1 cellular context compared by ENCODE assay signal in the genomic region with DNA sequence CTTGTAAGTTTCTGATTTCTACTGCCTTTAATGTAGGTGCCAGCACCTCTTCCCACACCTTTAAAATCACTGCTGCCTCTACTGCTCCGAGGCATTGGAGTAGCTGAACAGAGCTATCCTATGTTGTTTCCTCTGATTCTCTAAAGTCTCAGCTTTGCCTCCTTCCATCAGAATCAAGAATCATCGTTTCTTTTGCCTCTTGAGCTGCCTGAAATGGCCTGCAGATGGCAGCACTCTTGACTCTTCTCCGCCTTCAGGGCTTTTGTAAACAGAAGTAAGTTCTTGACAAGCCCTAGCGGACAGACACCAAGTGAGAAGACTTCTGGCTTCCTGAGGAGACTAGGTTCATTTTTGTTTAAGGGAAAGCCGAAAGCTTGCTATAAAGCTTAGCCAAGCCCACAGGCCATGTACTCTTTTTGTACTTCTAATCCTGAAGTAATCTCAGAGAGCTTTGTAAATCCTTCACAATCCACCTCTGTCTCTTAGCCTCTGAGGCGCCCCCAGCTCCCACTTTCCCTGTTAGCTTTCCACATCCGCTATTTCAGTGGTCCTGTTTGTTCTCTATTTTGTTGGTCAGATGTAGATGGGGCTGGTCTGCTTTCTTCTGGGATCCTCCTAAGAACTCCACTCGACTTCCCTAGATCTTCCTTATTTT.
TF ChIP-seq lines count a peak whose summit lies in the region.

No MANE protein-coding gene starts in this region.

TF ChIP-seq in HepG2, 621 proteins besides CTCF, POLR2A, EP300 and RAD21 (continued from another document and continues in another):
- TF ChIP-seq ATF6 (CRISPR knock-in tag; conservative IDR thresholded peaks at IDR 0.05) (no peak), ARID5B (CRISPR knock-in tag; IDR thresholded peaks at IDR 0.05) (peak; percentile 51; the same call in 1 of the 2 replicates), ZNF407 (CRISPR knock-in tag; IDR thresholded peaks at IDR 0.05; ENCODE audit: not compliant biosample characterization) (no peak), KLF16 (CRISPR knock-in tag; IDR thresholded peaks at IDR 0.05) (no peak; a peak in 1 of 4 replicates), ZNF644 (CRISPR knock-in tag; IDR thresholded peaks at IDR 0.05; ENCODE audit: low read depth) (peak; percentile 57; the same call in 1 of the 2 replicates), U2AF2 (IDR thresholded peaks at IDR 0.05; ENCODE audit: low read depth, low read length) (no peak), ZNF33B (CRISPR knock-in tag; IDR thresholded peaks at IDR 0.05) (no peak), NFATC3 (CRISPR knock-in tag; IDR thresholded peaks at IDR 0.05) (0 out of 2 replicates have a peak, but pooled peaks have one; percentile 45), RARG (CRISPR knock-in tag; IDR thresholded peaks at IDR 0.05; ENCODE audit: low read depth) (no peak), SALL2 (CRISPR knock-in tag; IDR thresholded peaks at IDR 0.05) (no peak), ZSCAN12 (CRISPR knock-in tag; IDR thresholded peaks at IDR 0.05) (no peak), ZNF24 (IDR thresholded peaks at IDR 0.05) (no peak), FOXP1 (IDR thresholded peaks at IDR 0.05) (no peak), FOXP1 (CRISPR knock-in tag; IDR thresholded peaks at IDR 0.05) (no peak), ZNF776 (CRISPR knock-in tag; IDR thresholded peaks at IDR 0.05) (no peak), ARNT2 (CRISPR knock-in tag; IDR thresholded peaks at IDR 0.05; ENCODE audit: low read depth) (no peak), SMC3 (IDR thresholded peaks at IDR 0.05; ENCODE audit: low read length) (peak; percentile 76), MIER3 (CRISPR knock-in tag; IDR thresholded peaks at IDR 0.05; ENCODE audit: borderline replicate concordance) (no peak), ZNF251 (CRISPR knock-in tag; IDR thresholded peaks at IDR 0.05) (no peak), ZNF329 (CRISPR knock-in tag; IDR thresholded peaks at IDR 0.05; ENCODE audit: low read depth) (no peak), ZNF383 (CRISPR knock-in tag; IDR thresholded peaks at IDR 0.05; ENCODE audit: borderline replicate concordance) (no peak), ZNF850 (CRISPR knock-in tag; conservative IDR thresholded peaks at IDR 0.05) (no peak), TMF1 (CRISPR knock-in tag; IDR thresholded peaks at IDR 0.05; ENCODE audit: low read depth) (no peak), THYN1 (CRISPR knock-in tag; IDR thresholded peaks at IDR 0.05; ENCODE audit: borderline replicate concordance, low read depth) (no peak), ZNF20 (CRISPR knock-in tag; IDR thresholded peaks at IDR 0.05) (no peak)
- TF ChIP-seq, protein P1, sequence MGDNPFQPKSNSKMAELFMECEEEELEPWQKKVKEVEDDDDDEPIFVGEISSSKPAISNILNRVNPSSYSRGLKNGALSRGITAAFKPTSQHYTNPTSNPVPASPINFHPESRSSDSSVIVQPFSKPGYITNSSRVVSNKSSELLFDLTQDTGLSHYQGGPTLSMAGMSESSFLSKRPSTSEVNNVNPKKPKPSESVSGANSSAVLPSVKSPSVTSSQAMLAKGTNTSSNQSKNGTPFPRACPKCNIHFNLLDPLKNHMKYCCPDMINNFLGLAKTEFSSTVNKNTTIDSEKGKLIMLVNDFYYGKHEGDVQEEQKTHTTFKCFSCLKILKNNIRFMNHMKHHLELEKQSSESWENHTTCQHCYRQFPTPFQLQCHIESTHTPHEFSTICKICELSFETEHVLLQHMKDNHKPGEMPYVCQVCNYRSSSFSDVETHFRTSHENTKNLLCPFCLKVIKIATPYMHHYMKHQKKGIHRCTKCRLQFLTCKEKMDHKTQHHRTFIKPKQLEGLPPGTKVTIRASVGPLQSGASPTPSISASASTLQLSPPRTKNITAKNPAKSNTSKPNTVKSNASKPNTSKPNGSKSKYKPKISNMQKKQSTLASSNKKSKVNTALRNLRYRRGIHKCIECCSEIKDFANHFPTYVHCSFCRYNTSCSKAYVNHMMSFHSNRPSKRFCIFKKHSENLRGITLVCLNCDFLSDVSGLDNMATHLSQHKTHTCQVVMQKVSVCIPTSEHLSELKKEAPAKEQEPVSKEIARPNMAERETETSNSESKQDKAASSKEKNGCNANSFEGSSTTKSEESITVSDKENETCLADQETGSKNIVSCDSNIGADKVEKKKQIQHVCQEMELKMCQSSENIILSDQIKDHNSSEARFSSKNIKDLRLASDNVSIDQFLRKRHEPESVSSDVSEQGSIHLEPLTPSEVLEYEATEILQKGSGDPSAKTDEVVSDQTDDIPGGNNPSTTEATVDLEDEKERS (CRISPR knock-in tag; IDR thresholded peaks at IDR 0.05), result peak; percentile 62; the same call in 1 of the 2 replicates
- TF ChIP-seq, protein P2, sequence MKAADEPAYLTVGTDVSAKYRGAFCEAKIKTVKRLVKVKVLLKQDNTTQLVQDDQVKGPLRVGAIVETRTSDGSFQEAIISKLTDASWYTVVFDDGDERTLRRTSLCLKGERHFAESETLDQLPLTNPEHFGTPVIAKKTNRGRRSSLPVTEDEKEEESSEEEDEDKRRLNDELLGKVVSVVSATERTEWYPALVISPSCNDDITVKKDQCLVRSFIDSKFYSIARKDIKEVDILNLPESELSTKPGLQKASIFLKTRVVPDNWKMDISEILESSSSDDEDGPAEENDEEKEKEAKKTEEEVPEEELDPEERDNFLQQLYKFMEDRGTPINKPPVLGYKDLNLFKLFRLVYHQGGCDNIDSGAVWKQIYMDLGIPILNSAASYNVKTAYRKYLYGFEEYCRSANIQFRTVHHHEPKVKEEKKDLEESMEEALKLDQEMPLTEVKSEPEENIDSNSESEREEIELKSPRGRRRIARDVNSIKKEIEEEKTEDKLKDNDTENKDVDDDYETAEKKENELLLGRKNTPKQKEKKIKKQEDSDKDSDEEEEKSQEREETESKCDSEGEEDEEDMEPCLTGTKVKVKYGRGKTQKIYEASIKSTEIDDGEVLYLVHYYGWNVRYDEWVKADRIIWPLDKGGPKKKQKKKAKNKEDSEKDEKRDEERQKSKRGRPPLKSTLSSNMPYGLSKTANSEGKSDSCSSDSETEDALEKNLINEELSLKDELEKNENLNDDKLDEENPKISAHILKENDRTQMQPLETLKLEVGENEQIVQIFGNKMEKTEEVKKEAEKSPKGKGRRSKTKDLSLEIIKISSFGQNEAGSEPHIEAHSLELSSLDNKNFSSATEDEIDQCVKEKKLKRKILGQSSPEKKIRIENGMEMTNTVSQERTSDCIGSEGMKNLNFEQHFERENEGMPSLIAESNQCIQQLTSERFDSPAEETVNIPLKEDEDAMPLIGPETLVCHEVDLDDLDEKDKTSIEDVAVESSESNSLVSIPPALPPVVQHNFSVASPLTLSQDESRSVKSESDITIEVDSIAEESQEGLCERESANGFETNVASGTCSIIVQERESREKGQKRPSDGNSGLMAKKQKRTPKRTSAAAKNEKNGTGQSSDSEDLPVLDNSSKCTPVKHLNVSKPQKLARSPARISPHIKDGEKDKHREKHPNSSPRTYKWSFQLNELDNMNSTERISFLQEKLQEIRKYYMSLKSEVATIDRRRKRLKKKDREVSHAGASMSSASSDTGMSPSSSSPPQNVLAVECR (CRISPR knock-in tag; IDR thresholded peaks at IDR 0.05; ENCODE audit: borderline replicate concordance), result no peak; the same call in 1 of the 2 replicates
- TF ChIP-seq, protein P3, sequence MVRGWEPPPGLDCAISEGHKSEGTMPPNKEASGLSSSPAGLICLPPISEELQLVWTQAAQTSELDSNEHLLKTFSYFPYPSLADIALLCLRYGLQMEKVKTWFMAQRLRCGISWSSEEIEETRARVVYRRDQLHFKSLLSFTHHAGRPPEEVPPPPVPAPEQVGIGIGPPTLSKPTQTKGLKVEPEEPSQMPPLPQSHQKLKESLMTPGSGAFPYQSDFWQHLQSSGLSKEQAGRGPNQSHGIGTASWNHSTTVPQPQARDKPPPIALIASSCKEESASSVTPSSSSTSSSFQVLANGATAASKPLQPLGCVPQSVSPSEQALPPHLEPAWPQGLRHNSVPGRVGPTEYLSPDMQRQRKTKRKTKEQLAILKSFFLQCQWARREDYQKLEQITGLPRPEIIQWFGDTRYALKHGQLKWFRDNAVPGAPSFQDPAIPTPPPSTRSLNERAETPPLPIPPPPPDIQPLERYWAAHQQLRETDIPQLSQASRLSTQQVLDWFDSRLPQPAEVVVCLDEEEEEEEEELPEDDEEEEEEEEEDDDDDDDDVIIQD (CRISPR knock-in tag; IDR thresholded peaks at IDR 0.05; ENCODE audit: low read depth), result peak; percentile 67; the same call in 1 of the 2 replicates
